ENCODE assay signal across 1 cellular context in genomic region chr20:13659288-13659687, GRCh38.
TF ChIP-seq lines count a peak whose summit lies in the region.

No MANE protein-coding gene starts in this region.

TF ChIP-seq in GM12878, 131 proteins besides CTCF, POLR2A, EP300 and RAD21 (continued from another document and continues in another):
- TF ChIP-seq ETV6 (conservative IDR thresholded peaks at IDR 0.05 in 1 of 2, IDR thresholded peaks at IDR 0.05 in 1 of 2; ENCODE audit: borderline replicate concordance in 1 of 2, low read depth in 1 of 2): peak in 1 of 2 experiments; percentile 91; a peak in 2 of 4 replicates
- TF ChIP-seq MEF2B (IDR thresholded peaks at IDR 0.05; ENCODE audit: partially characterized antibody, poor library complexity, severe bottlenecking): peak; percentile 19
- TF ChIP-seq MLLT1 (IDR thresholded peaks at IDR 0.05): peak; percentile 75
- TF ChIP-seq CREB1 (IDR thresholded peaks at IDR 0.05; ENCODE audit: low read depth): 0 out of 2 replicates have a peak, but pooled peaks have one; percentile 12
- no peak for TF ChIP-seq SMC3 (IDR thresholded peaks at IDR 0.05; ENCODE audit: borderline replicate concordance, low read length)
- TF ChIP-seq ZBTB4 (CRISPR knock-in tag; IDR thresholded peaks at IDR 0.05): no peak
- no peak for TF ChIP-seq HDGF (IDR thresholded peaks at IDR 0.05)
- TF ChIP-seq NR2C2 (IDR thresholded peaks at IDR 0.05; ENCODE audit: borderline replicate concordance, control insufficient read depth, insufficient read length, low read depth): no peak
- no peak for TF ChIP-seq SMAD1 (IDR thresholded peaks at IDR 0.05; ENCODE audit: low read depth, partially characterized antibody)
- peak; percentile 58 for TF ChIP-seq JUNB (IDR thresholded peaks at IDR 0.05)
- TF ChIP-seq PBX3 (IDR thresholded peaks at IDR 0.05; ENCODE audit: insufficient replicate concordance, low read depth, low read length): no peak
- no peak for TF ChIP-seq ELK1 (IDR thresholded peaks at IDR 0.05; ENCODE audit: low read depth, low read length)
- no peak for TF ChIP-seq E2F8 (IDR thresholded peaks at IDR 0.05; ENCODE audit: low read depth, partially characterized antibody)
- no peak for TF ChIP-seq PAX8 (IDR thresholded peaks at IDR 0.05)
- TF ChIP-seq ZNF592 (IDR thresholded peaks at IDR 0.05): no peak
- TF ChIP-seq NBN (IDR thresholded peaks at IDR 0.05): peak; percentile 74; the same call in 1 of the 2 replicates
- no peak for TF ChIP-seq KAT2A (conservative IDR thresholded peaks at IDR 0.05; ENCODE audit: control insufficient read depth, low read depth, low read length)
- no peak for TF ChIP-seq CHD1 (IDR thresholded peaks at IDR 0.05; ENCODE audit: low read depth, low read length)
- TF ChIP-seq FOS (IDR thresholded peaks at IDR 0.05; ENCODE audit: borderline replicate concordance, extremely low read depth, insufficient read length): no peak
- TF ChIP-seq IRF3 (IDR thresholded peaks at IDR 0.05): no peak
- TF ChIP-seq IKZF2 (IDR thresholded peaks at IDR 0.05): peak; percentile 97 to 98
- TF ChIP-seq CHD2 (IDR thresholded peaks at IDR 0.05; ENCODE audit: borderline replicate concordance, low read depth, low read length): no peak
- TF ChIP-seq CUX1 (IDR thresholded peaks at IDR 0.05; ENCODE audit: insufficient replicate concordance, low read depth, low read length): no peak
- no peak for TF ChIP-seq MYB (IDR thresholded peaks at IDR 0.05; ENCODE audit: borderline replicate concordance, low read depth, low read length)
- peak; percentile 39; the same call in 1 of the 2 replicates for TF ChIP-seq ZNF384 (IDR thresholded peaks at IDR 0.05; ENCODE audit: borderline replicate concordance, low read depth, low read length)
- TF ChIP-seq TAF1 (IDR thresholded peaks at IDR 0.05; ENCODE audit: borderline replicate concordance, low read depth, low read length): no peak
- TF ChIP-seq YY1 (IDR thresholded peaks at IDR 0.05; ENCODE audit: low read depth, low read length): no peak
- TF ChIP-seq SUZ12 (IDR thresholded peaks at IDR 0.05; ENCODE audit: unreplicated experiment): no peak
- TF ChIP-seq NFIC (IDR thresholded peaks at IDR 0.05; ENCODE audit: low read depth, low read length): peak; percentile 92
- TF ChIP-seq E2F4 (IDR thresholded peaks at IDR 0.05; ENCODE audit: low read depth, low read length): no peak
- peak in 1 of 2 experiments; percentile 32; a peak in 1 of 4 replicates for TF ChIP-seq BHLHE40 (IDR thresholded peaks at IDR 0.05; ENCODE audit: borderline replicate concordance in 1 of 2, low read depth in 2 of 2, low read length in 1 of 2)
- no peak for TF ChIP-seq ZSCAN29 (IDR thresholded peaks at IDR 0.05)
- no peak for TF ChIP-seq RBBP5 (conservative IDR thresholded peaks at IDR 0.05)
